Comparison of ENCODE assay signal across 22 cellular contexts in the genomic region with DNA sequence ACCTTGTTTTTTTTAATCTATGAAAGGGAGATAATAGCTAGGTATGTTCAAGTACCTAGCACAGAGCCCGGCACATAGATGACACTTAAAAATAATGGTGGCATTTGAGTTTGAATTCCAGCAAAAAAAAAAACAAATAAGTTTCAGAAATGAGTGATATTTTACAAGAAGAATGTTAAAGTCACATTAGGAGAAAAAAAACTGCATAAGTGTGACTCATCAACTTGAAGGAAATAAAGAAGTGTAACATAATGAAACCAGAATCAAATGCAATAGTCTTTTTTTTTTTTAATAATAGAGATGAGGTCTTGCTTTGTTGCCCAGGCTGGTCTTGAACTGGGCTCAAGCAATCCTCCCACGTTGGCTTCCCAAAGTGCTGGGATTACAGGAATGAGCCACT. TPM values are rescaled to one million over a fixed set of nuclear protein-coding genes. Genes with fewer than 3 reads are reported as not detected.
"Had no signal": no experiment of that assay in that cellular context is flagged by ENCODE, and none has a peak within 500 bp of the region (broad histone marks: within the 10 kb centered on the region; RNA-seq: fewer than 3 reads in every experiment).

No MANE protein-coding gene starts in this region.

- H3K27me3 ChIP-seq: ascending aorta, neutrophil, thyroid gland had no signal

- H3K36me3 ChIP-seq: ascending aorta, neutrophil, thyroid gland had no signal

- FAIRE-seq: urothelium cell line had no signal

- H3K4me3 ChIP-seq: ascending aorta, coronary artery, thyroid gland had no signal

- H3K4me1 ChIP-seq: ascending aorta had no signal

- ATAC-seq: activated CD4-positive, CD25-positive, alpha-beta regulatory T cell treated with anti-CD3 and anti-CD28 coated beads, Interleukin-2, amount 50 U/mL, for 24 hours; activated naive CD8-positive, alpha-beta T cell treated with anti-CD3 and anti-CD28 coated beads, Interleukin-2, amount 50 U/mL, for 24 hours; natural killer cell; stimulated activated naive B cell treated with anti-CD40 and anti-IgM and Interleukin-4, amounts not matched to agents 10 μg/mL and 1 μg/mL and 100 μg/mL, for 72 hours; T-cell had no signal

- H3K9me3 ChIP-seq: ascending aorta, neutrophil, thyroid gland had no signal

- H3K27ac ChIP-seq: ascending aorta, coronary artery, epithelial cell of prostate, neutrophil, thyroid gland had no signal

- DNase-seq: activated CD4-positive, alpha-beta T cell treated with anti-CD3 and anti-CD28 coated beads, Interleukin-2, amount 50 U/mL, for 1 hour; activated naive CD4-positive, alpha-beta T cell treated with anti-CD3 and anti-CD28 coated beads for 36 hours; activated naive CD8-positive, alpha-beta T cell treated with anti-CD3 and anti-CD28 coated beads, Interleukin-2, amount 50 U/mL, for 24 hours; caudate nucleus; effector CD4-positive, alpha-beta T cell; foreskin melanocyte; mesenchymal stem cell; natural killer cell; posterior cingulate gyrus; stimulated activated CD4-positive, alpha-beta T cell treated with anti-CD3 and anti-CD28 coated beads, Interleukin-4, amount 100 ng/mL, for 1 hour; stimulated activated naive B cell treated with anti-CD40 and anti-IgM and Interleukin-4, amounts not matched to agents 10 μg/mL and 1 μg/mL and 100 μg/mL, for 72 hours; T-cell; T-helper 9 cell; thyroid gland had no signal

RNA-seq across cellular contexts. Expression of a gene that starts 17.1 kb away (rescaled TPM):
- total RNA-seq: activated CD8-positive, alpha-beta memory T cell treated with anti-CD3 and anti-CD28 coated beads for 36 hours; activated naive CD4-positive, alpha-beta T cell treated with anti-CD3 and anti-CD28 coated beads for 36 hours; ascending aorta; liver; natural killer cell; T-cell had no signal
- polyA plus RNA-seq: liver had no signal
